Comparison of ENCODE assay signal across 22 cellular contexts in the genomic region with DNA sequence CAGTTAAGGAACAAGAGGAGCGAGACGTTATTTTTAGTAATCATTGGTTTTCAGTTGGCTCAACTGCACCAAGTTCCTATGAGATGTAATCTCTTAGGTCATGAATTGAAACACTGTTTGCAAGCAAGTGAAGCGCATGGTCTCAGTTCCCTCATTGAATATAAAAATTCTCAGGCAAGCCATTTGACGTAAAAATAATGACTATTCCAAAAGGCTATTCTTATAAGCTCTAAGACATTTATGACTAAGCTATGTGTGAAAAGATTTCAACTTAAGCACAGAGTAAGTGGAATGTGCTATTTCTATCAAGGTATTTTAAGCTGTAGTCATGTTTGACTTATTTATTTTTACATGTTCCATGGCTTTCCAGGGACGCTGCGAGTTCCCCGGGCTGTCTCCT.
"Had no signal": no experiment of that assay in that cellular context is flagged by ENCODE, and none has a peak within 500 bp of the region (broad histone marks: within the 10 kb centered on the region; RNA-seq: fewer than 3 reads in every experiment).

No MANE protein-coding gene starts in this region.

- H2AFZ ChIP-seq: hepatocyte had no signal

- H3K4me3 ChIP-seq: colonic mucosa, hepatocyte, lung, psoas muscle, skin epidermis, suprapubic skin, tibial nerve, upper lobe of right lung, vagina had no signal

- H3K27me3 ChIP-seq: colonic mucosa, hepatocyte, suprapubic skin, tibial nerve, upper lobe of right lung, vagina had no signal

- H3K4me1 ChIP-seq: colonic mucosa, psoas muscle, suprapubic skin, tibial nerve, upper lobe of right lung, vagina had no signal

- H3K36me3 Mint-ChIP-seq: naive thymus-derived CD4-positive, alpha-beta T cell had no signal

- H3K27ac ChIP-seq: colonic mucosa, psoas muscle, skin epidermis, suprapubic skin, tibial nerve, upper lobe of right lung, vagina had no signal

- H3K36me3 ChIP-seq: colonic mucosa, suprapubic skin, tibial nerve, upper lobe of right lung, vagina had no signal

- H3K4me1 Mint-ChIP-seq: naive thymus-derived CD4-positive, alpha-beta T cell; nephron progenitor cell had no signal

- H3K9me3 ChIP-seq: colonic mucosa, suprapubic skin, tibial nerve, upper lobe of right lung, vagina had no signal

- H3K27ac Mint-ChIP-seq: naive thymus-derived CD4-positive, alpha-beta T cell; nephron progenitor cell had no signal

- H3K9me3 Mint-ChIP-seq: naive thymus-derived CD4-positive, alpha-beta T cell had no signal

- ATAC-seq: left colon; left ventricle myocardium superior; naive thymus-derived CD4-positive, alpha-beta T cell; psoas muscle; sciatic nerve; upper lobe of right lung had no signal

- H3K4me3 Mint-ChIP-seq: naive thymus-derived CD4-positive, alpha-beta T cell; nephron progenitor cell had no signal

- H3K79me2 ChIP-seq: hepatocyte had no signal

- DNase-seq: colonic mucosa; effector CD4-positive, alpha-beta T cell; foreskin melanocyte; head of caudate nucleus; left colon; left ventricle myocardium superior; mesenchymal stem cell; midbrain; naive thymus-derived CD4-positive, alpha-beta T cell; nephron progenitor cell; psoas muscle; retina; stimulated activated CD4-positive, alpha-beta T cell treated with anti-CD3 and anti-CD28 coated beads, Interleukin-12 subunit alpha, Interleukin-12 subunit beta, amount 100 ng/mL, for 4 hours; stimulated activated naive CD4-positive, alpha-beta T cell; upper lobe of right lung had no signal
